Comparison of ENCODE assay signal across 1 cellular context in genomic region chr12:6225630-6226001, GRCh38.
TF ChIP-seq lines count a peak whose summit lies in the region.

No MANE protein-coding gene starts in this region.

TF ChIP-seq in H1, 55 proteins besides CTCF, POLR2A, EP300 and RAD21 (continued from another document):
- TF ChIP-seq FOSL1 (IDR thresholded peaks at IDR 0.05; ENCODE audit: insufficient read depth, low read depth, low read length) (no peak), SP4 (IDR thresholded peaks at IDR 0.05; ENCODE audit: low read length) (no peak), SIRT6 (IDR thresholded peaks at IDR 0.05; ENCODE audit: low read length) (no peak), CREB1 (IDR thresholded peaks at IDR 0.05) (no peak), GTF2F1 (IDR thresholded peaks at IDR 0.05; ENCODE audit: borderline replicate concordance, low read depth, low read length) (no peak), RXRA (IDR thresholded peaks at IDR 0.05; ENCODE audit: insufficient read depth, low read depth, low read length) (no peak), CEBPB (IDR thresholded peaks at IDR 0.05; ENCODE audit: low read depth, low read length) (no peak), SP2 (IDR thresholded peaks at IDR 0.05; ENCODE audit: low read length) (no peak), CBX8 (IDR thresholded peaks at IDR 0.05; ENCODE audit: borderline replicate concordance, low read depth, low read length) (no peak), CHD1 (IDR thresholded peaks at IDR 0.05; ENCODE audit: low read depth, low read length) (no peak)
TF ChIP-seq in H1: peak in this region for 0.
